ENCODE assay signal across 8 cellular contexts in genomic region chr19:18373892-18374629, GRCh38. TPM values are rescaled to one million over a fixed set of nuclear protein-coding genes. Genes with fewer than 3 reads are reported as not detected.
DNase-seq lines count a peak whose midpoint lies in the region; ATAC-seq and TF ChIP-seq lines count a peak whose summit lies in the region.

No MANE protein-coding gene starts in this region.

- H3K36me3 Mint-ChIP-seq in activated CD4-positive, alpha-beta T cell treated with anti-CD3 and anti-CD28 coated beads, Interleukin-2, amount 10 ng/mL, durations not matched to agents 24 days and 14 days (ENCODE audit: low read depth): no peaks in the 10 kb centered on the region
- H3K36me3 Mint-ChIP-seq in endothelial cell (ENCODE audit: low read depth, unreplicated experiment): no peaks in the 10 kb centered on the region

- ATAC-seq in HG02763 (IDR thresholded peaks at IDR 0.05; ENCODE audit: unreplicated experiment): peak; percentile 78

- H3K4me1 Mint-ChIP-seq in activated CD4-positive, alpha-beta T cell treated with anti-CD3 and anti-CD28 coated beads, Interleukin-2, amount 10 ng/mL, durations not matched to agents 24 days and 14 days: peaks cover 12% of the 10 kb centered on the region
- H3K4me1 Mint-ChIP-seq in endothelial cell (ENCODE audit: unreplicated experiment): peaks cover 9% of the 10 kb centered on the region

- no peaks in the 10 kb centered on the region for H3K9me3 Mint-ChIP-seq in activated CD4-positive, alpha-beta T cell treated with anti-CD3 and anti-CD28 coated beads, Interleukin-2, amount 10 ng/mL, durations not matched to agents 24 days and 14 days
- no peaks in the 10 kb centered on the region for H3K9me3 Mint-ChIP-seq in endothelial cell (ENCODE audit: unreplicated experiment)

- TF ChIP-seq CTCF in endothelial cell (IDR thresholded peaks at IDR 0.05; ENCODE audit: unreplicated experiment): no peak

- intact Hi-C loops in activated CD4-positive, alpha-beta T cell treated with anti-CD3 and anti-CD28 coated beads, Interleukin-2, amount 10 ng/mL, durations not matched to agents 24 days and 14 days (cut with micrococcal nuclease): no loop called here

- no peaks in the 10 kb centered on the region for H3K27me3 Mint-ChIP-seq in activated CD4-positive, alpha-beta T cell treated with anti-CD3 and anti-CD28 coated beads, Interleukin-2, amount 10 ng/mL, durations not matched to agents 24 days and 14 days
- peaks cover 9% of the 10 kb centered on the region for H3K27me3 Mint-ChIP-seq in endothelial cell (ENCODE audit: unreplicated experiment)

- peak overlapping the region; percentile 31 for H3K4me3 Mint-ChIP-seq in activated CD4-positive, alpha-beta T cell treated with anti-CD3 and anti-CD28 coated beads, Interleukin-2, amount 10 ng/mL, durations not matched to agents 24 days and 14 days
- H3K4me3 Mint-ChIP-seq in endothelial cell (ENCODE audit: unreplicated experiment): no peak overlapping the region

- DNase-seq in activated T-cell treated with anti-CD3 and anti-CD28 coated beads for 1 hour (ENCODE audit: low read depth) (peak; percentile 20), NCI-H146 (lab: John Stamatoyannopoulos, UW) (peak; percentile 96), endothelial cell (ENCODE audit: low spot score) (peak; percentile 75), mesenteric fat pad (ENCODE audit: low spot score) (peak; percentile 96)
- no peak for DNase-seq in activated T-cell treated with anti-CD3 and anti-CD28 coated beads, Interleukin-2, amount 50 U/mL, for 1 hour
- DNase-seq in activated CD4-positive, alpha-beta T cell treated with anti-CD3 and anti-CD28 coated beads, Interleukin-2, amount 10 ng/mL, durations not matched to agents 24 days and 14 days: peak; percentile 81
- peak; percentile 13 to 58 for DNase-seq in stimulated activated CD8-positive, alpha-beta memory T cell treated with anti-CD3 and anti-CD28 coated beads, Interleukin-4, amount 100 ng/mL, for 4 hours (ENCODE audit: low read depth in 2 of 2, low spot score in 1 of 2)

- peak overlapping the region; percentile 74 for H3K27ac Mint-ChIP-seq in activated CD4-positive, alpha-beta T cell treated with anti-CD3 and anti-CD28 coated beads, Interleukin-2, amount 10 ng/mL, durations not matched to agents 24 days and 14 days
- H3K27ac Mint-ChIP-seq in endothelial cell (ENCODE audit: unreplicated experiment): peak overlapping the region; percentile 96

RNA-seq across cellular contexts. Expression of gene GDF15, which starts 11.9 kb away (rescaled TPM):
- 0.26 TPM in 1 of 2 replicates, not detected in the other for total RNA-seq in activated CD4-positive, alpha-beta T cell treated with anti-CD3 and anti-CD28 coated beads, Interleukin-2, amount 10 ng/mL, durations not matched to agents 24 days and 14 days
- 1.3 TPM for total RNA-seq in endothelial cell (ENCODE audit: unreplicated experiment)
- total RNA-seq in mesenteric fat pad: 5.9 TPM

RNA-seq across cellular contexts. Expression of gene LRRC25, which starts 23.4 kb away (rescaled TPM):
- not detected in 2 replicates for total RNA-seq in activated CD4-positive, alpha-beta T cell treated with anti-CD3 and anti-CD28 coated beads, Interleukin-2, amount 10 ng/mL, durations not matched to agents 24 days and 14 days
- total RNA-seq in endothelial cell (ENCODE audit: unreplicated experiment): not detected
- 19.3 TPM for total RNA-seq in mesenteric fat pad

RNA-seq across cellular contexts. Expression of gene PGPEP1, which starts 33.7 kb away (rescaled TPM):
- 14.6 and 18.5 TPM in 2 replicates for total RNA-seq in activated CD4-positive, alpha-beta T cell treated with anti-CD3 and anti-CD28 coated beads, Interleukin-2, amount 10 ng/mL, durations not matched to agents 24 days and 14 days
- total RNA-seq in endothelial cell (ENCODE audit: unreplicated experiment) (32.1 TPM), mesenteric fat pad (48.7 TPM)

RNA-seq across cellular contexts. Expression of gene SSBP4, which starts 45.1 kb away (rescaled TPM):
- total RNA-seq in activated CD4-positive, alpha-beta T cell treated with anti-CD3 and anti-CD28 coated beads, Interleukin-2, amount 10 ng/mL, durations not matched to agents 24 days and 14 days: 154 TPM in 2 replicates
- 60.7 TPM for total RNA-seq in endothelial cell (ENCODE audit: unreplicated experiment)
- 63.3 TPM for total RNA-seq in mesenteric fat pad

RNA-seq across cellular contexts. Expression of gene LSM4, which starts 51.2 kb away (rescaled TPM):
- 217 and 225 TPM in 2 replicates for total RNA-seq in activated CD4-positive, alpha-beta T cell treated with anti-CD3 and anti-CD28 coated beads, Interleukin-2, amount 10 ng/mL, durations not matched to agents 24 days and 14 days
- 166 TPM for total RNA-seq in endothelial cell (ENCODE audit: unreplicated experiment)
- 68.4 TPM for total RNA-seq in mesenteric fat pad

Comparison
In these comparisons a context has a peak if more than half of its experiments do, and no peak if none do; other contexts are left out.
1. RNA of gene LRRC25, which starts 23.4 kb away (total RNA-seq): 19.3 TPM in mesenteric fat pad (single experiment); not detected in activated CD4-positive, alpha-beta T cell treated with anti-CD3 and anti-CD28 coated beads, Interleukin-2, amount 10 ng/mL, durations not matched to agents 24 days and 14 days and not detected in endothelial cell (single experiment); every median in the first group is over 10 times any median in the second.